ENCODE assay signal across 1 cellular context in genomic region chr2:234026693-234027254, GRCh38.
TF ChIP-seq lines count a peak whose summit lies in the region.

No MANE protein-coding gene starts in this region.

TF ChIP-seq in HepG2, 621 proteins besides CTCF, POLR2A, EP300 and RAD21:
- TF ChIP-seq CBX1 (IDR thresholded peaks at IDR 0.05; ENCODE audit: low read depth) (no peak), TRAFD1 (CRISPR knock-in tag; IDR thresholded peaks at IDR 0.05; ENCODE audit: borderline replicate concordance) (no peak), HNRNPLL (IDR thresholded peaks at IDR 0.05; ENCODE audit: low read depth, low read length, poor library complexity, severe bottlenecking) (no peak), ZNF639 (CRISPR knock-in tag; conservative IDR thresholded peaks at IDR 0.05) (no peak), ZNF607 (CRISPR knock-in tag; IDR thresholded peaks at IDR 0.05; ENCODE audit: borderline replicate concordance) (no peak), KMT2B (CRISPR knock-in tag; IDR thresholded peaks at IDR 0.05) (no peak), TBL1XR1 (IDR thresholded peaks at IDR 0.05; ENCODE audit: borderline replicate concordance, low read length, partially characterized antibody) (no peak), AHDC1 (CRISPR knock-in tag; IDR thresholded peaks at IDR 0.05; ENCODE audit: borderline replicate concordance) (no peak), ZNF703 (CRISPR knock-in tag; IDR thresholded peaks at IDR 0.05; ENCODE audit: borderline replicate concordance) (no peak), SNAPC4 (CRISPR knock-in tag; IDR thresholded peaks at IDR 0.05) (no peak), MTF2 (CRISPR knock-in tag; IDR thresholded peaks at IDR 0.05; ENCODE audit: borderline replicate concordance) (no peak), SMAD9 (CRISPR knock-in tag; IDR thresholded peaks at IDR 0.05) (no peak), PRDM4 (CRISPR knock-in tag; IDR thresholded peaks at IDR 0.05; ENCODE audit: borderline replicate concordance) (no peak), ATM (IDR thresholded peaks at IDR 0.05; ENCODE audit: borderline replicate concordance) (no peak), ZNF160 (CRISPR knock-in tag; IDR thresholded peaks at IDR 0.05) (no peak), ZNF556 (CRISPR knock-in tag; IDR thresholded peaks at IDR 0.05; ENCODE audit: borderline replicate concordance) (no peak), GPBP1L1 (CRISPR knock-in tag; IDR thresholded peaks at IDR 0.05) (no peak)
